In genomic region chr1:22053018-22053860, GRCh38 we compare ENCODE assay signal across 1 cellular context.
TF ChIP-seq lines count a peak whose summit lies in the region.

No MANE protein-coding gene starts in this region.

TF ChIP-seq in K562, 482 proteins besides CTCF, POLR2A, EP300 and RAD21 (continued from another document and continues in another):
- TF ChIP-seq MECOM (CRISPR knock-in tag; IDR thresholded peaks at IDR 0.05) (0 out of 2 replicates have a peak, but pooled peaks have one; percentile 6), PHF8 (IDR thresholded peaks at IDR 0.05; ENCODE audit: borderline replicate concordance, low read length) (peak; percentile 53; the same call in 1 of the 2 replicates), YY1 (IDR thresholded peaks at IDR 0.05; ENCODE audit: borderline replicate concordance in 1 of 3, control insufficient read depth in 1 of 3, extremely low read depth in 1 of 3, insufficient read depth in 3 of 3, insufficient read length in 1 of 3, insufficient replicate concordance in 2 of 3, low read depth in 1 of 3, low read length in 2 of 3) (peak in 2 of 3 experiments; percentile 79 to 90), PRDM10 (IDR thresholded peaks at IDR 0.05; ENCODE audit: partially characterized antibody) (peak; percentile 69), CHD2 (IDR thresholded peaks at IDR 0.05; ENCODE audit: low read depth, low read length) (peak; percentile 14; the same call in 1 of the 2 replicates), ZBTB33 (CRISPR knock-in tag; IDR thresholded peaks at IDR 0.05) (no peak), ATF2 (CRISPR knock-in tag; IDR thresholded peaks at IDR 0.05) (peak; percentile 88; the same call in 1 of the 2 replicates), ELK1 (CRISPR knock-in tag; IDR thresholded peaks at IDR 0.05) (no peak), ZNF143 (CRISPR knock-in tag; IDR thresholded peaks at IDR 0.05) (0 out of 2 replicates have a peak, but pooled peaks have one; percentile 14), RFX5 (IDR thresholded peaks at IDR 0.05; ENCODE audit: low read depth, low read length) (no peak), TRIM25 (IDR thresholded peaks at IDR 0.05; ENCODE audit: borderline replicate concordance) (0 out of 2 replicates have a peak, but pooled peaks have one; percentile 69), SMARCE1 (IDR thresholded peaks at IDR 0.05) (peak; percentile 76; the same call in 1 of the 2 replicates), MED1 (CRISPR knock-in tag; IDR thresholded peaks at IDR 0.05; ENCODE audit: borderline replicate concordance) (0 out of 2 replicates have a peak, but pooled peaks have one; percentile 33), ETS2 (tag; IDR thresholded peaks at IDR 0.05; ENCODE audit: borderline replicate concordance, poor library complexity, severe bottlenecking) (no peak), E2F5 (CRISPR knock-in tag; IDR thresholded peaks at IDR 0.05) (0 out of 2 replicates have a peak, but pooled peaks have one; percentile 57), SNIP1 (IDR thresholded peaks at IDR 0.05; ENCODE audit: low read depth) (no peak), JUNB (CRISPR knock-in tag; conservative IDR thresholded peaks at IDR 0.05) (peak; percentile 85), U2AF2 (optimal IDR thresholded peaks at IDR 0.05; ENCODE audit: low read depth, low read length) (no peak), ZNF212 (CRISPR knock-in tag; IDR thresholded peaks at IDR 0.05) (no peak), SAP30 (IDR thresholded peaks at IDR 0.05; ENCODE audit: borderline replicate concordance, insufficient read depth, low read depth, low read length, poor library complexity, severe bottlenecking) (peak; percentile 81), SOX6 (IDR thresholded peaks at IDR 0.05) (peak; percentile 72; the same call in 1 of the 2 replicates), TEAD1 (CRISPR knock-in tag; IDR thresholded peaks at IDR 0.05) (0 out of 4 replicates have a peak, but pooled peaks of 1 of the 2 experiments have one; percentile 16), TBP (optimal IDR thresholded peaks at IDR 0.05; ENCODE audit: low read depth, low read length) (no peak), ZNF740 (CRISPR knock-in tag; IDR thresholded peaks at IDR 0.05) (peak; percentile 52), ZNF740 (tag; IDR thresholded peaks at IDR 0.05) (peak in 1 of 2 experiments; percentile 95; a peak in 2 of 4 replicates), ZNF24 (IDR thresholded peaks at IDR 0.05) (no peak), CGGBP1 (CRISPR knock-in tag; IDR thresholded peaks at IDR 0.05) (no peak), THAP12 (CRISPR knock-in tag; IDR thresholded peaks at IDR 0.05) (0 out of 2 replicates have a peak, but pooled peaks have one; percentile 50), NR2C2 (CRISPR knock-in tag; IDR thresholded peaks at IDR 0.05) (0 out of 2 replicates have a peak, but pooled peaks have one; percentile 68), NR2C2 (tag; IDR thresholded peaks at IDR 0.05) (0 out of 2 replicates have a peak, but pooled peaks have one; percentile 43), UBTF (IDR thresholded peaks at IDR 0.05; ENCODE audit: borderline replicate concordance in 1 of 2, low read depth in 2 of 2, low read length in 2 of 2) (peak; percentile 87 to 90; a peak in 2 of 4 replicates), MNT (conservative IDR thresholded peaks at IDR 0.05) (peak; percentile 42 to 63; a peak in 3 of 4 replicates), ESRRA (IDR thresholded peaks at IDR 0.05; ENCODE audit: borderline replicate concordance, low read depth) (0 out of 2 replicates have a peak, but pooled peaks have one; percentile 8), TEAD4 (IDR thresholded peaks at IDR 0.05; ENCODE audit: low read length) (0 out of 2 replicates have a peak, but pooled peaks have one; percentile 5), TEAD4 (CRISPR knock-in tag; IDR thresholded peaks at IDR 0.05; ENCODE audit: borderline replicate concordance) (no peak), LEF1 (IDR thresholded peaks at IDR 0.05) (peak; percentile 41; the same call in 1 of the 2 replicates)
